Comparison of ENCODE assay signal across 1 cellular context in the genomic region with DNA sequence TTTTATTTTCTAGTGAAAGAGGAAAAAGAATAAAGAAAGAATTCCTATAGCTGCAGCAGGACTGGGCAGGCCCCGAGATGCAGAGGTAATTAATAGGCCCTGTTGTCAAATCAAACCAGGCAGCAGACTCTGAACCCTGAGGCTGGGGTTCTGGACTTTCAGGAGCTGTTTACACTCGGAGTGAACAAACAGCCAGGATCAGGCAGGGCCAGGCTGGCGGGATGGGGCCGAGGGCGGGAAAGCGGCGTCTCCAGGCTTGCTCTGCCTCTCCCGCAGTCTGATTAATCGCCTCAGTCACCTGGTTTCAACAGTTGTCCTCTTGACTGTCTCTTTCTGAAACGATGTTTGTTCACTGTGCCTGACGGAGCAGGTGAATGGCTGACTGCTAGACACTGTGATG.
TF ChIP-seq lines count a peak whose summit lies in the region.

No MANE protein-coding gene starts in this region.

TF ChIP-seq in GM23338, 12 proteins besides CTCF, POLR2A, EP300 and RAD21 (continued from another document):
- TF ChIP-seq, protein P1, sequence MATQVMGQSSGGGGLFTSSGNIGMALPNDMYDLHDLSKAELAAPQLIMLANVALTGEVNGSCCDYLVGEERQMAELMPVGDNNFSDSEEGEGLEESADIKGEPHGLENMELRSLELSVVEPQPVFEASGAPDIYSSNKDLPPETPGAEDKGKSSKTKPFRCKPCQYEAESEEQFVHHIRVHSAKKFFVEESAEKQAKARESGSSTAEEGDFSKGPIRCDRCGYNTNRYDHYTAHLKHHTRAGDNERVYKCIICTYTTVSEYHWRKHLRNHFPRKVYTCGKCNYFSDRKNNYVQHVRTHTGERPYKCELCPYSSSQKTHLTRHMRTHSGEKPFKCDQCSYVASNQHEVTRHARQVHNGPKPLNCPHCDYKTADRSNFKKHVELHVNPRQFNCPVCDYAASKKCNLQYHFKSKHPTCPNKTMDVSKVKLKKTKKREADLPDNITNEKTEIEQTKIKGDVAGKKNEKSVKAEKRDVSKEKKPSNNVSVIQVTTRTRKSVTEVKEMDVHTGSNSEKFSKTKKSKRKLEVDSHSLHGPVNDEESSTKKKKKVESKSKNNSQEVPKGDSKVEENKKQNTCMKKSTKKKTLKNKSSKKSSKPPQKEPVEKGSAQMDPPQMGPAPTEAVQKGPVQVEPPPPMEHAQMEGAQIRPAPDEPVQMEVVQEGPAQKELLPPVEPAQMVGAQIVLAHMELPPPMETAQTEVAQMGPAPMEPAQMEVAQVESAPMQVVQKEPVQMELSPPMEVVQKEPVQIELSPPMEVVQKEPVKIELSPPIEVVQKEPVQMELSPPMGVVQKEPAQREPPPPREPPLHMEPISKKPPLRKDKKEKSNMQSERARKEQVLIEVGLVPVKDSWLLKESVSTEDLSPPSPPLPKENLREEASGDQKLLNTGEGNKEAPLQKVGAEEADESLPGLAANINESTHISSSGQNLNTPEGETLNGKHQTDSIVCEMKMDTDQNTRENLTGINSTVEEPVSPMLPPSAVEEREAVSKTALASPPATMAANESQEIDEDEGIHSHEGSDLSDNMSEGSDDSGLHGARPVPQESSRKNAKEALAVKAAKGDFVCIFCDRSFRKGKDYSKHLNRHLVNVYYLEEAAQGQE (IDR thresholded peaks at IDR 0.05; ENCODE audit: unreplicated experiment) = no peak
- no peak for TF ChIP-seq STAT1 (IDR thresholded peaks at IDR 0.05; ENCODE audit: unreplicated experiment)
- no peak for TF ChIP-seq ZNF331 (CRISPR knock-in tag; IDR thresholded peaks at IDR 0.05; ENCODE audit: low read depth)
- no peak for TF ChIP-seq EZH2 (IDR thresholded peaks at IDR 0.05; ENCODE audit: low read depth, unreplicated experiment)
- TF ChIP-seq, protein P2, sequence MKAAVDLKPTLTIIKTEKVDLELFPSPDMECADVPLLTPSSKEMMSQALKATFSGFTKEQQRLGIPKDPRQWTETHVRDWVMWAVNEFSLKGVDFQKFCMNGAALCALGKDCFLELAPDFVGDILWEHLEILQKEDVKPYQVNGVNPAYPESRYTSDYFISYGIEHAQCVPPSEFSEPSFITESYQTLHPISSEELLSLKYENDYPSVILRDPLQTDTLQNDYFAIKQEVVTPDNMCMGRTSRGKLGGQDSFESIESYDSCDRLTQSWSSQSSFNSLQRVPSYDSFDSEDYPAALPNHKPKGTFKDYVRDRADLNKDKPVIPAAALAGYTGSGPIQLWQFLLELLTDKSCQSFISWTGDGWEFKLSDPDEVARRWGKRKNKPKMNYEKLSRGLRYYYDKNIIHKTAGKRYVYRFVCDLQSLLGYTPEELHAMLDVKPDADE (IDR thresholded peaks at IDR 0.05) = no peak
- TF ChIP-seq POLR2AphosphoS5 (IDR thresholded peaks at IDR 0.05; ENCODE audit: low read depth) = no peak
- no peak for TF ChIP-seq ZNF462 (CRISPR knock-in tag; IDR thresholded peaks at IDR 0.05)
- no peak for TF ChIP-seq CREB1 (CRISPR knock-in tag; IDR thresholded peaks at IDR 0.05; ENCODE audit: low read depth)
